ENCODE assay signal across 8 cellular contexts in genomic region chr1:9196129-9197040, GRCh38. TPM values are rescaled to one million over a fixed set of nuclear protein-coding genes. Genes with fewer than 3 reads are reported as not detected.
DNase-seq lines count a peak whose midpoint lies in the region; ATAC-seq and TF ChIP-seq lines count a peak whose summit lies in the region.

No MANE protein-coding gene starts in this region.

- intact Hi-C loops in left lung (cut with DNase I), result loop anchor here in 1 of 2 donors (10.0 kb wide), 2 partner anchors 52 to 82 kb away; no protein-coding TSS in a partner anchor

- ATAC-seq in GM19438 (IDR thresholded peaks at IDR 0.05; ENCODE audit: low read depth, unreplicated experiment), result peak; percentile 60
- peak; percentile 80 for ATAC-seq in left lung
- no peak for ATAC-seq in GM21367 (IDR thresholded peaks at IDR 0.05; ENCODE audit: unreplicated experiment)

- peak overlapping the region; percentile 40 for H3K4me3 ChIP-seq in BLaER1
- H3K4me3 ChIP-seq in left lung, result no peak overlapping the region

- H3K4me2 ChIP-seq in BLaER1, result peak overlapping the region; percentile 87

- peak overlapping the region; percentile 5; the same call in 1 of the 2 replicates for H3K9ac ChIP-seq in BLaER1

- H3K9me3 ChIP-seq in BLaER1 (no peaks in the 10 kb centered on the region), left lung (no peaks in the 10 kb centered on the region)

- DNase-seq in NCI-H1417 treated with DMSO at 0.1 percent for 48 hours (lab: John Stamatoyannopoulos, UW) (peak; percentile 7), cerebellum (ENCODE audit: low spot score) (peak; percentile 43), left lung (peak; percentile 77 to 83)
- peak in 3 of 4 experiments; percentile 9 to 34 (median 14) for DNase-seq in activated CD4-positive, CD25-positive, alpha-beta regulatory T cell (lab: John Stamatoyannopoulos, UW)
- DNase-seq in stimulated activated CD4-positive, alpha-beta T cell treated with anti-CD3 and anti-CD28 coated beads, Interleukin-4, amount 100 ng/mL, for 4 hours, result peak; percentile 35 to 55

- H3K27ac ChIP-seq in BLaER1 (peak overlapping the region; percentile 37; the same call in 1 of the 2 replicates), left lung (peak overlapping the region; percentile 8 to 42)

- H3K36me3 ChIP-seq in BLaER1 (no peaks in the 10 kb centered on the region), left lung (no peaks in the 10 kb centered on the region)

- peaks cover 19% of the 10 kb centered on the region; the same call in 1 of the 2 replicates for H4K20me1 ChIP-seq in BLaER1

- peaks cover 36% of the 10 kb centered on the region for H3K27me3 ChIP-seq in BLaER1
- peaks cover 34 to 48% of the 10 kb centered on the region in 2 donors for H3K27me3 ChIP-seq in left lung

- peak; percentile 72 to 80 for TF ChIP-seq CTCF in left lung (IDR thresholded peaks at IDR 0.05)

- H3K4me1 ChIP-seq in BLaER1, result peaks cover 68% of the 10 kb centered on the region
- H3K4me1 ChIP-seq in left lung, result peaks cover 0 to 39% of the 10 kb centered on the region in 2 donors

RNA-seq across cellular contexts. Expression of gene H6PD, which starts 38.2 kb away (rescaled TPM):
- 10.1 TPM for total RNA-seq in cerebellum
- total RNA-seq in left lung, result 10 to 100 TPM; 33.0 to 42.6 TPM

Comparison
In these comparisons a context has a peak if more than half of its experiments do, and no peak if none do; other contexts are left out.
1. DNase-seq: peak in every context shown above with its lines; median percentile 80 in left lung; 45 in stimulated activated CD4-positive, alpha-beta T cell treated with anti-CD3 and anti-CD28 coated beads, Interleukin-4, amount 100 ng/mL, for 4 hours; 43 in cerebellum; 14 in activated CD4-positive, CD25-positive, alpha-beta regulatory T cell; 7 in NCI-H1417 treated with DMSO at 0.1 percent for 48 hours.